In genomic region chr1:46405724-46406123, GRCh38 we compare ENCODE assay signal across 1 cellular context.
TF ChIP-seq lines count a peak whose summit lies in the region.

No MANE protein-coding gene starts in this region.

TF ChIP-seq in endothelial cell of umbilical vein, 7 proteins besides CTCF, POLR2A, EP300 and RAD21:
- TF ChIP-seq MAX (IDR thresholded peaks at IDR 0.05; ENCODE audit: insufficient read depth, insufficient read length) (no peak), JUN (IDR thresholded peaks at IDR 0.05; ENCODE audit: borderline replicate concordance, insufficient read depth, insufficient read length, low read depth) (no peak), EZH2 (IDR thresholded peaks at IDR 0.05; ENCODE audit: borderline replicate concordance, low read depth, low read length, severe bottlenecking) (no peak), POLR2AphosphoS5 (IDR thresholded peaks at IDR 0.05; ENCODE audit: insufficient read depth, low read depth, low read length) (no peak), MYC (IDR thresholded peaks at IDR 0.05; ENCODE audit: low read depth, low read length) (no peak), FOS (IDR thresholded peaks at IDR 0.05; ENCODE audit: borderline replicate concordance, insufficient read depth, low read length) (no peak), GATA2 (IDR thresholded peaks at IDR 0.05; ENCODE audit: insufficient read depth, insufficient read length, low read depth, low read length) (no peak)
